ENCODE assay signal across 22 cellular contexts in genomic region chr4:92450694-92451093, GRCh38.
A peak's percentile ranks its signal among the peaks of the same experiment; 100 is the strongest.
DNase-seq lines count a peak whose midpoint lies in the region; ATAC-seq, FAIRE-seq and TF ChIP-seq lines count a peak whose summit lies in the region.
"Had no signal": no experiment of that assay in that cellular context is flagged by ENCODE, and none has a peak within 500 bp of the region (broad histone marks: within the 10 kb centered on the region; RNA-seq: fewer than 3 reads in every experiment).

No MANE protein-coding gene starts in this region.

- H3K9me3 ChIP-seq in pancreas: no peaks in the 10 kb centered on the region
- H3K9me3 ChIP-seq: BLaER1 treated with 17β-estradiol and CSF1 and Interleukin-3, amounts not matched to agents 10 nM and 100 nM had no signal

- DNase-seq in RCC 7860 (ENCODE audit: low spot score) (no peak), pancreas (no peak), COLO668 (lab: John Stamatoyannopoulos, UW; ENCODE audit: unreplicated experiment) (no peak), mesendoderm (no peak)
- DNase-seq in activated CD8-positive, alpha-beta memory T cell treated with anti-CD3 and anti-CD28 coated beads, Interleukin-2, amount 50 U/mL, for 48 hours: no peak
- DNase-seq: 8988T; CD8-positive, alpha-beta T cell; COR-L47; DMS 273 treated with DMSO at 0.1 percent for 48 hours; DMS53; DND-41; EL; GM23248; HCEC 1CT; HFFc6 had no signal

- H3K4ac ChIP-seq in mesendoderm (ENCODE audit: low read depth, low read length): no peak overlapping the region

- H3K4me1 ChIP-seq in pancreas (no peaks in the 10 kb centered on the region), mesendoderm (ENCODE audit: control insufficient read depth, low read depth, low read length) (peaks cover 9% of the 10 kb centered on the region)

- no peak overlapping the region for H2BK5ac ChIP-seq in mesendoderm (ENCODE audit: low read length)

- H3K27me3 ChIP-seq in pancreas (no peaks in the 10 kb centered on the region), mesendoderm (ENCODE audit: insufficient read depth, low read length, poor library complexity) (no peaks in the 10 kb centered on the region)
- H3K27me3 ChIP-seq: BLaER1 treated with 17β-estradiol and CSF1 and Interleukin-3, amounts not matched to agents 10 nM and 100 nM had no signal

- H3K36me3 ChIP-seq in pancreas (no peaks in the 10 kb centered on the region), mesendoderm (ENCODE audit: control insufficient read depth, insufficient read depth, low read length) (no peaks in the 10 kb centered on the region)
- H3K36me3 ChIP-seq: BLaER1 treated with 17β-estradiol and CSF1 and Interleukin-3, amounts not matched to agents 10 nM and 100 nM had no signal

- H3K18ac ChIP-seq in mesendoderm (ENCODE audit: low read length): no peak overlapping the region

- H3K27ac ChIP-seq in pancreas (no peak overlapping the region), mesendoderm (ENCODE audit: low read depth, low read length) (no peak overlapping the region)
- H3K27ac ChIP-seq: BLaER1 treated with 17β-estradiol and CSF1 and Interleukin-3, amounts not matched to agents 10 nM and 100 nM; GM23248 had no signal

- H3K56ac ChIP-seq in mesendoderm (ENCODE audit: low read length): no peak overlapping the region

- no peak overlapping the region for H4K8ac ChIP-seq in mesendoderm (ENCODE audit: low read depth, low read length)

- H2BK15ac ChIP-seq in mesendoderm (replicated peaks; ENCODE audit: low read depth): no peak overlapping the region

- no peak overlapping the region for H3K4me2 ChIP-seq in mesendoderm (ENCODE audit: low read length)
- H3K4me2 ChIP-seq: BLaER1 treated with 17β-estradiol and CSF1 and Interleukin-3, amounts not matched to agents 10 nM and 100 nM had no signal

- H3K79me1 ChIP-seq in mesendoderm (ENCODE audit: low read length): peaks cover 4% of the 10 kb centered on the region

- no peak for TF ChIP-seq CTCF in pancreas (IDR thresholded peaks at IDR 0.05)

- peaks cover 60% of the 10 kb centered on the region for H3K79me2 ChIP-seq in mesendoderm (ENCODE audit: control insufficient read depth, insufficient read depth, low read length)

- ATAC-seq in pancreas: no peak
- no peak for ATAC-seq in HG03025 (IDR thresholded peaks at IDR 0.05; ENCODE audit: low FRiP score, unreplicated experiment)
- ATAC-seq: CD8-positive, alpha-beta T cell had no signal

- no peak overlapping the region for H3K9ac ChIP-seq in mesendoderm (ENCODE audit: low read length)
- H3K9ac ChIP-seq: BLaER1 treated with 17β-estradiol and CSF1 and Interleukin-3, amounts not matched to agents 10 nM and 100 nM; GM23248 had no signal

- H3K23ac ChIP-seq in mesendoderm (ENCODE audit: low read length): no peak overlapping the region

- H2BK120ac ChIP-seq in mesendoderm (ENCODE audit: low read depth, low read length): no peak overlapping the region

- H4K5ac ChIP-seq in mesendoderm (ENCODE audit: low read length): no peak overlapping the region

- FAIRE-seq in G401.6 (lab: Jason Lieb, UNC) (peak; percentile 98), RCC 7860 (lab: Jason Lieb, UNC) (peak; percentile 92), endometrium (lab: Jason Lieb, UNC) (peak; percentile 88), pancreas (lab: Jason Lieb, UNC) (peak; percentile 98)
- FAIRE-seq: GM12891, GM19239, H54 had no signal

- H3K4me3 ChIP-seq in pancreas: no peak overlapping the region
- no peak overlapping the region for H3K4me3 ChIP-seq in mesendoderm (ENCODE audit: low read length)
- H3K4me3 ChIP-seq: BLaER1 treated with 17β-estradiol and CSF1 and Interleukin-3, amounts not matched to agents 10 nM and 100 nM; GM23248 had no signal

- no peak overlapping the region for H2AK5ac ChIP-seq in mesendoderm (ENCODE audit: low read length)

- intact Hi-C loops in pancreas (cut with DNase I): no loop called here
